1 cellular context compared by ENCODE assay signal in the genomic region with DNA sequence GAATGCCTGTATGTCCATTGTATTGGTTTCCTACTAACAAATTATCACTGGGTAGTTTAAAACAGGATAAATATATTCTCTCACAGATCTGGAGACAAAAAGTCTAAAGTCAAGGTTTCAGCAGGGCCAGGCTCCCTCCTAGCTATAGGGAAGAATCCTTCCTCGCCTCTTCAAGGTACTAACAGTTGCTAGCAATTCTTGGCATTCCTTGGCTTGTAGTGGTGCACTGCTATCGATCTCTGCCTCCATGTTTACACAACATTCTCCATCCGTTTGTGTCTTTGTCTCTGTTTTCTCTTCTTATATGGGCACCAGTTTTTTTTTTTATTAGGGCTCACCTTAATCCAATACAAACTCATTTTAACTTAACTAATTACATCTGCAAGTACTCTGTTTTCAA.
TF ChIP-seq lines count a peak whose summit lies in the region.

No MANE protein-coding gene starts in this region.

TF ChIP-seq in WTC11, 78 proteins besides CTCF, POLR2A, EP300 and RAD21 (continued from another document):
- TF ChIP-seq, protein P1, sequence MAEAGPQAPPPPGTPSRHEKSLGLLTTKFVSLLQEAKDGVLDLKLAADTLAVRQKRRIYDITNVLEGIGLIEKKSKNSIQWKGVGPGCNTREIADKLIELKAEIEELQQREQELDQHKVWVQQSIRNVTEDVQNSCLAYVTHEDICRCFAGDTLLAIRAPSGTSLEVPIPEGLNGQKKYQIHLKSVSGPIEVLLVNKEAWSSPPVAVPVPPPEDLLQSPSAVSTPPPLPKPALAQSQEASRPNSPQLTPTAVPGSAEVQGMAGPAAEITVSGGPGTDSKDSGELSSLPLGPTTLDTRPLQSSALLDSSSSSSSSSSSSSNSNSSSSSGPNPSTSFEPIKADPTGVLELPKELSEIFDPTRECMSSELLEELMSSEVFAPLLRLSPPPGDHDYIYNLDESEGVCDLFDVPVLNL (CRISPR knock-in tag; IDR thresholded peaks at IDR 0.05; ENCODE audit: borderline replicate concordance, low read depth), result no peak
- TF ChIP-seq, protein P2, sequence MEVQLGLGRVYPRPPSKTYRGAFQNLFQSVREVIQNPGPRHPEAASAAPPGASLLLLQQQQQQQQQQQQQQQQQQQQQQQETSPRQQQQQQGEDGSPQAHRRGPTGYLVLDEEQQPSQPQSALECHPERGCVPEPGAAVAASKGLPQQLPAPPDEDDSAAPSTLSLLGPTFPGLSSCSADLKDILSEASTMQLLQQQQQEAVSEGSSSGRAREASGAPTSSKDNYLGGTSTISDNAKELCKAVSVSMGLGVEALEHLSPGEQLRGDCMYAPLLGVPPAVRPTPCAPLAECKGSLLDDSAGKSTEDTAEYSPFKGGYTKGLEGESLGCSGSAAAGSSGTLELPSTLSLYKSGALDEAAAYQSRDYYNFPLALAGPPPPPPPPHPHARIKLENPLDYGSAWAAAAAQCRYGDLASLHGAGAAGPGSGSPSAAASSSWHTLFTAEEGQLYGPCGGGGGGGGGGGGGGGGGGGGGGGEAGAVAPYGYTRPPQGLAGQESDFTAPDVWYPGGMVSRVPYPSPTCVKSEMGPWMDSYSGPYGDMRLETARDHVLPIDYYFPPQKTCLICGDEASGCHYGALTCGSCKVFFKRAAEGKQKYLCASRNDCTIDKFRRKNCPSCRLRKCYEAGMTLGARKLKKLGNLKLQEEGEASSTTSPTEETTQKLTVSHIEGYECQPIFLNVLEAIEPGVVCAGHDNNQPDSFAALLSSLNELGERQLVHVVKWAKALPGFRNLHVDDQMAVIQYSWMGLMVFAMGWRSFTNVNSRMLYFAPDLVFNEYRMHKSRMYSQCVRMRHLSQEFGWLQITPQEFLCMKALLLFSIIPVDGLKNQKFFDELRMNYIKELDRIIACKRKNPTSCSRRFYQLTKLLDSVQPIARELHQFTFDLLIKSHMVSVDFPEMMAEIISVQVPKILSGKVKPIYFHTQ (CRISPR knock-in tag; IDR thresholded peaks at IDR 0.05), result no peak
- TF ChIP-seq TP53 (CRISPR knock-in tag; IDR thresholded peaks at IDR 0.05), result no peak
- TF ChIP-seq, protein P3, sequence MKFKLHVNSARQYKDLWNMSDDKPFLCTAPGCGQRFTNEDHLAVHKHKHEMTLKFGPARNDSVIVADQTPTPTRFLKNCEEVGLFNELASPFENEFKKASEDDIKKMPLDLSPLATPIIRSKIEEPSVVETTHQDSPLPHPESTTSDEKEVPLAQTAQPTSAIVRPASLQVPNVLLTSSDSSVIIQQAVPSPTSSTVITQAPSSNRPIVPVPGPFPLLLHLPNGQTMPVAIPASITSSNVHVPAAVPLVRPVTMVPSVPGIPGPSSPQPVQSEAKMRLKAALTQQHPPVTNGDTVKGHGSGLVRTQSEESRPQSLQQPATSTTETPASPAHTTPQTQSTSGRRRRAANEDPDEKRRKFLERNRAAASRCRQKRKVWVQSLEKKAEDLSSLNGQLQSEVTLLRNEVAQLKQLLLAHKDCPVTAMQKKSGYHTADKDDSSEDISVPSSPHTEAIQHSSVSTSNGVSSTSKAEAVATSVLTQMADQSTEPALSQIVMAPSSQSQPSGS (CRISPR knock-in tag; IDR thresholded peaks at IDR 0.05; ENCODE audit: borderline replicate concordance, low read depth), result no peak
- no peak for TF ChIP-seq GRHL2 (CRISPR knock-in tag; IDR thresholded peaks at IDR 0.05; ENCODE audit: insufficient replicate concordance, severe bottlenecking)
- TF ChIP-seq NFYB (CRISPR knock-in tag; conservative IDR thresholded peaks at IDR 0.05; ENCODE audit: low read depth), result no peak
- TF ChIP-seq SMAD4 (CRISPR knock-in tag; IDR thresholded peaks at IDR 0.05), result no peak
- no peak for TF ChIP-seq HMGA2 (CRISPR knock-in tag; IDR thresholded peaks at IDR 0.05)
- TF ChIP-seq, protein P4, sequence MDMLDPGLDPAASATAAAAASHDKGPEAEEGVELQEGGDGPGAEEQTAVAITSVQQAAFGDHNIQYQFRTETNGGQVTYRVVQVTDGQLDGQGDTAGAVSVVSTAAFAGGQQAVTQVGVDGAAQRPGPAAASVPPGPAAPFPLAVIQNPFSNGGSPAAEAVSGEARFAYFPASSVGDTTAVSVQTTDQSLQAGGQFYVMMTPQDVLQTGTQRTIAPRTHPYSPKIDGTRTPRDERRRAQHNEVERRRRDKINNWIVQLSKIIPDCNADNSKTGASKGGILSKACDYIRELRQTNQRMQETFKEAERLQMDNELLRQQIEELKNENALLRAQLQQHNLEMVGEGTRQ (CRISPR knock-in tag; IDR thresholded peaks at IDR 0.05), result no peak
- no peak for TF ChIP-seq TEAD1 (CRISPR knock-in tag; IDR thresholded peaks at IDR 0.05)
- no peak for TF ChIP-seq ZNF219 (CRISPR knock-in tag; IDR thresholded peaks at IDR 0.05; ENCODE audit: borderline replicate concordance)
- TF ChIP-seq, protein P5, sequence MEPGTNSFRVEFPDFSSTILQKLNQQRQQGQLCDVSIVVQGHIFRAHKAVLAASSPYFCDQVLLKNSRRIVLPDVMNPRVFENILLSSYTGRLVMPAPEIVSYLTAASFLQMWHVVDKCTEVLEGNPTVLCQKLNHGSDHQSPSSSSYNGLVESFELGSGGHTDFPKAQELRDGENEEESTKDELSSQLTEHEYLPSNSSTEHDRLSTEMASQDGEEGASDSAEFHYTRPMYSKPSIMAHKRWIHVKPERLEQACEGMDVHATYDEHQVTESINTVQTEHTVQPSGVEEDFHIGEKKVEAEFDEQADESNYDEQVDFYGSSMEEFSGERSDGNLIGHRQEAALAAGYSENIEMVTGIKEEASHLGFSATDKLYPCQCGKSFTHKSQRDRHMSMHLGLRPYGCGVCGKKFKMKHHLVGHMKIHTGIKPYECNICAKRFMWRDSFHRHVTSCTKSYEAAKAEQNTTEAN (CRISPR knock-in tag; IDR thresholded peaks at IDR 0.05), result no peak
